In genomic region chr3:9809239-9809614, GRCh38 we compare ENCODE assay signal across 8 cellular contexts. TPM values are rescaled to one million over a fixed set of nuclear protein-coding genes. Genes with fewer than 3 reads are reported as not detected.
A peak's percentile ranks its signal among the peaks of the same experiment; 100 is the strongest.
DNase-seq lines count a peak whose midpoint lies in the region; ATAC-seq, FAIRE-seq and TF ChIP-seq lines count a peak whose summit lies in the region.

No MANE protein-coding gene starts in this region.

- no peak for TF ChIP-seq EP300 in A549 (IDR thresholded peaks at IDR 0.05)

- peak overlapping the region; percentile 57 for H3K27ac Mint-ChIP-seq in glutamatergic neuron (ENCODE audit: unreplicated experiment)

- H3K4me1 ChIP-seq in A549, result peaks cover 25% of the 10 kb centered on the region

- CTCF ChIA-PET in A549 (lab: Yijun Ruan, JAX), result interaction anchor here (1.0 to 2.3 kb wide), 5 partner anchors 9 to 93 kb away, joined by 3 to 9 read pairs (median 4); no protein-coding TSS in a partner anchor

- peak overlapping the region; percentile 82 for H3K4me3 Mint-ChIP-seq in glutamatergic neuron (ENCODE audit: unreplicated experiment)

- peak; percentile 25 to 27; a peak in 5 of 6 replicates for ATAC-seq in A549
- peak; percentile 20 for ATAC-seq in GM21447 (IDR thresholded peaks at IDR 0.05; ENCODE audit: unreplicated experiment)
- no peak for ATAC-seq in HG03280 (IDR thresholded peaks at IDR 0.05; ENCODE audit: unreplicated experiment)

- TF ChIP-seq POLR2A in A549 (IDR thresholded peaks at IDR 0.05; ENCODE audit: low read length), result no peak

- peak overlapping the region; percentile 75 for H3K4me3 ChIP-seq in A549

- peaks cover 32% of the 10 kb centered on the region for H3K4me1 Mint-ChIP-seq in glutamatergic neuron (ENCODE audit: low read depth, unreplicated experiment)

- no peak for FAIRE-seq in A549 (lab: Jason Lieb, UNC)

- no peaks in the 10 kb centered on the region for H3K9me3 ChIP-seq in A549

- POLR2A ChIA-PET in A549 (lab: Yijun Ruan, JAX), result interaction anchor here (1.4 to 3.2 kb wide), 2 partner anchors 12 to 16 kb away, joined by 3 to 17 read pairs; partner anchors contain the start of genes ARPC4 and TADA3

- H3K27me3 Mint-ChIP-seq in glutamatergic neuron (ENCODE audit: unreplicated experiment), result peaks cover 11% of the 10 kb centered on the region

- peaks cover 8% of the 10 kb centered on the region for H3K9me3 Mint-ChIP-seq in glutamatergic neuron (ENCODE audit: unreplicated experiment)

- H3K36me3 Mint-ChIP-seq in glutamatergic neuron (ENCODE audit: unreplicated experiment), result peaks cover 10% of the 10 kb centered on the region

- peak overlapping the region; percentile 99 for H3K4me2 ChIP-seq in A549

- H3K27ac ChIP-seq in A549, result peak overlapping the region; percentile 95 to 96

- DNase-seq in A549 (ENCODE audit: low read depth in 1 of 2, low spot score in 1 of 2), result peak in 1 of 2 experiments; percentile 42
- peak; percentile 62 for DNase-seq in activated CD8-positive, alpha-beta memory T cell treated with anti-CD3 and anti-CD28 coated beads, Interleukin-2, amount 50 U/mL, for 48 hours
- DNase-seq in glutamatergic neuron, result no peak
- peak; percentile 40 for DNase-seq in stimulated activated CD8-positive, alpha-beta memory T cell treated with anti-CD3 and anti-CD28 coated beads, Interleukin-4, amount 100 ng/mL, for 48 hours
- no peak for DNase-seq in COR-L47 (lab: John Stamatoyannopoulos, UW)
- DNase-seq in GM19238 (ENCODE audit: insufficient read length, low spot score), result no peak

- TF ChIP-seq CTCF in A549 (IDR thresholded peaks at IDR 0.05), result no peak
- no peak for TF ChIP-seq CTCF in glutamatergic neuron (IDR thresholded peaks at IDR 0.05; ENCODE audit: partially characterized antibody, unreplicated experiment)

- TF ChIP-seq RAD21 in A549 (conservative IDR thresholded peaks at IDR 0.05 in 1 of 2, IDR thresholded peaks at IDR 0.05 in 1 of 2), result no peak

- 88% methylated on average over 4 of the region's 4 CpGs for WGBS in A549 (ENCODE audit: missing lambda C conversion rate)

TF ChIP-seq in A549, 52 proteins besides CTCF, POLR2A, EP300 and RAD21:
- TF ChIP-seq RCOR1 (IDR thresholded peaks at IDR 0.05; ENCODE audit: low read depth, low read length) (no peak), HOXA7 (CRISPR knock-in tag; IDR thresholded peaks at IDR 0.05) (no peak)

RNA-seq across cellular contexts. Expression of gene TTLL3, which starts 0.8 kb away (rescaled TPM):
- polyA plus RNA-seq in A549 (2011; rRNA removed) (13.0 and 18.1 TPM in 2 replicates), A549 (2017; fragmentation: RNase III; extraction: RNeasy Plus Mini Kit Qiagen cat#74134 plus additional on column Dnase treatment) (9.9 to 12.8 TPM (median 10.3 TPM) in 3 replicates)
- polyA plus RNA-seq in A549 (2012; cell fraction: cytosol; rRNA removed), result 13.6 and 14.1 TPM in 2 replicates
- 115 and 128 TPM in 2 replicates for polyA plus RNA-seq in A549 (2012; cell fraction: nucleus; rRNA removed)
- 23.9 and 25.2 TPM in 2 replicates for polyA minus RNA-seq in A549 (2011; rRNA and poly(A)+ RNA removed)
- total RNA-seq in glutamatergic neuron (ENCODE audit: unreplicated experiment), result 45.7 TPM

RNA-seq across cellular contexts. Expression of gene ARPC4, which starts 16.3 kb away (rescaled TPM):
- polyA plus RNA-seq in A549 (2011; rRNA removed) (126 and 140 TPM in 2 replicates), A549 (2017; fragmentation: RNase III; extraction: RNeasy Plus Mini Kit Qiagen cat#74134 plus additional on column Dnase treatment) (292 to 310 TPM (median 298 TPM) in 3 replicates)
- polyA plus RNA-seq in A549 (2012; cell fraction: cytosol; rRNA removed), result 152 and 172 TPM in 2 replicates
- 80.9 and 87.3 TPM in 2 replicates for polyA plus RNA-seq in A549 (2012; cell fraction: nucleus; rRNA removed)
- 124 and 133 TPM in 2 replicates for polyA minus RNA-seq in A549 (2011; rRNA and poly(A)+ RNA removed)
- 164 TPM for total RNA-seq in glutamatergic neuron (ENCODE audit: unreplicated experiment)

RNA-seq across cellular contexts. Expression of gene TADA3, which starts 17.0 kb away (rescaled TPM):
- polyA plus RNA-seq in A549 (2011; rRNA removed) (42.6 and 49.2 TPM in 2 replicates), A549 (2017; fragmentation: RNase III; extraction: RNeasy Plus Mini Kit Qiagen cat#74134 plus additional on column Dnase treatment) (44.3 to 53.6 TPM (median 50.3 TPM) in 3 replicates)
- polyA plus RNA-seq in A549 (2012; cell fraction: cytosol; rRNA removed), result 50.2 and 57.1 TPM in 2 replicates
- polyA plus RNA-seq in A549 (2012; cell fraction: nucleus; rRNA removed), result 36.8 and 43.0 TPM in 2 replicates
- polyA minus RNA-seq in A549 (2011; rRNA and poly(A)+ RNA removed), result 46.9 and 52.3 TPM in 2 replicates
- total RNA-seq in glutamatergic neuron (ENCODE audit: unreplicated experiment), result 59.1 TPM

RNA-seq across cellular contexts. Expression of gene RPUSD3, which starts 34.6 kb away (rescaled TPM):
- polyA plus RNA-seq in A549 (2011; rRNA removed) (38.9 and 47.1 TPM in 2 replicates), A549 (2017; fragmentation: RNase III; extraction: RNeasy Plus Mini Kit Qiagen cat#74134 plus additional on column Dnase treatment) (42.2 to 45.0 TPM (median 44.5 TPM) in 3 replicates)
- polyA plus RNA-seq in A549 (2012; cell fraction: cytosol; rRNA removed), result 61.3 and 76.6 TPM in 2 replicates
- polyA plus RNA-seq in A549 (2012; cell fraction: nucleus; rRNA removed), result 74.5 and 81.9 TPM in 2 replicates
- polyA minus RNA-seq in A549 (2011; rRNA and poly(A)+ RNA removed), result 39.0 and 44.1 TPM in 2 replicates
- 81.7 TPM for total RNA-seq in glutamatergic neuron (ENCODE audit: unreplicated experiment)

RNA-seq across cellular contexts. Expression of gene CAMK1, which starts 39.5 kb away (rescaled TPM):
- polyA plus RNA-seq in A549 (2011; rRNA removed) (13.5 and 16.0 TPM in 2 replicates), A549 (2017; fragmentation: RNase III; extraction: RNeasy Plus Mini Kit Qiagen cat#74134 plus additional on column Dnase treatment) (15.6 to 16.1 TPM (median 15.9 TPM) in 3 replicates)
- polyA plus RNA-seq in A549 (2012; cell fraction: cytosol; rRNA removed), result 22.5 and 26.5 TPM in 2 replicates
- polyA plus RNA-seq in A549 (2012; cell fraction: nucleus; rRNA removed), result 20.9 and 21.9 TPM in 2 replicates
- polyA minus RNA-seq in A549 (2011; rRNA and poly(A)+ RNA removed), result 11.0 TPM in 2 replicates
- total RNA-seq in glutamatergic neuron (ENCODE audit: unreplicated experiment), result 8.2 TPM

Comparison
In these comparisons a context has a peak if more than half of its experiments do, and no peak if none do; other contexts are left out.
1. DNase-seq: peak in activated CD8-positive, alpha-beta memory T cell treated with anti-CD3 and anti-CD28 coated beads, Interleukin-2, amount 50 U/mL, for 48 hours (single experiment) and stimulated activated CD8-positive, alpha-beta memory T cell treated with anti-CD3 and anti-CD28 coated beads, Interleukin-4, amount 100 ng/mL, for 48 hours (single experiment); none in glutamatergic neuron (single experiment), COR-L47 (single experiment) and GM19238 (single experiment).